In genomic region chr2:180705551-180705950, GRCh38 we compare ENCODE assay signal across 1 cellular context.
TF ChIP-seq lines count a peak whose summit lies in the region.

No MANE protein-coding gene starts in this region.

TF ChIP-seq in GM23338, 12 proteins besides CTCF, POLR2A, EP300 and RAD21:
- TF ChIP-seq ZNF462 (CRISPR knock-in tag; IDR thresholded peaks at IDR 0.05): no peak
- no peak for TF ChIP-seq NANOG (IDR thresholded peaks at IDR 0.05; ENCODE audit: borderline replicate concordance)
- TF ChIP-seq JUNB (IDR thresholded peaks at IDR 0.05; ENCODE audit: unreplicated experiment): no peak
- TF ChIP-seq CREB1 (CRISPR knock-in tag; IDR thresholded peaks at IDR 0.05; ENCODE audit: low read depth): no peak
- no peak for TF ChIP-seq STAT1 (IDR thresholded peaks at IDR 0.05; ENCODE audit: unreplicated experiment)
- TF ChIP-seq POLR2AphosphoS5 (IDR thresholded peaks at IDR 0.05; ENCODE audit: low read depth): no peak
- no peak for TF ChIP-seq EZH2 (IDR thresholded peaks at IDR 0.05; ENCODE audit: low read depth, unreplicated experiment)
- no peak for TF ChIP-seq ZNF114 (CRISPR knock-in tag; IDR thresholded peaks at IDR 0.05)
- no peak for TF ChIP-seq ZNF331 (CRISPR knock-in tag; IDR thresholded peaks at IDR 0.05; ENCODE audit: low read depth)
- no peak for TF ChIP-seq EZH2phosphoT487 (IDR thresholded peaks at IDR 0.05; ENCODE audit: unreplicated experiment)
- TF ChIP-seq ETS1 (IDR thresholded peaks at IDR 0.05): no peak
- TF ChIP-seq REST (IDR thresholded peaks at IDR 0.05; ENCODE audit: unreplicated experiment): no peak
